17 cellular contexts compared by ENCODE assay signal in genomic region chr13:91193358-91193757, GRCh38.
DNase-seq lines count a peak whose midpoint lies in the region.
"Had no signal": no experiment of that assay in that cellular context is flagged by ENCODE, and none has a peak within 500 bp of the region (broad histone marks: within the 10 kb centered on the region; RNA-seq: fewer than 3 reads in every experiment).

No MANE protein-coding gene starts in this region.

- no peaks in the 10 kb centered on the region for H3K4me1 Mint-ChIP-seq in activated naive CD4-positive, alpha-beta T cell treated with anti-CD3 and anti-CD28 coated beads for 36 hours (ENCODE audit: low read depth)
- H3K4me1 Mint-ChIP-seq: CD4-positive, alpha-beta memory T cell; CD4-positive, CD25-positive, alpha-beta regulatory T cell; CD8-positive, alpha-beta memory T cell had no signal

- CTCF ChIA-PET in activated naive CD4-positive, alpha-beta T cell treated with anti-CD3 and anti-CD28 coated beads for 36 hours (lab: Charles Lee), result interaction anchor here (0.7 kb wide), 1 partner anchor 17 kb away, joined by 3 read pairs; no protein-coding TSS in a partner anchor

- H3K27me3 Mint-ChIP-seq in activated naive CD4-positive, alpha-beta T cell treated with anti-CD3 and anti-CD28 coated beads for 36 hours (ENCODE audit: low read depth), result peaks cover 5% of the 10 kb centered on the region
- H3K27me3 Mint-ChIP-seq: CD4-positive, CD25-positive, alpha-beta regulatory T cell; CD8-positive, alpha-beta memory T cell had no signal

- H3K9me3 Mint-ChIP-seq in activated naive CD4-positive, alpha-beta T cell treated with anti-CD3 and anti-CD28 coated beads for 36 hours, result no peaks in the 10 kb centered on the region
- H3K9me3 Mint-ChIP-seq: CD8-positive, alpha-beta memory T cell had no signal

- no peaks in the 10 kb centered on the region for H3K36me3 Mint-ChIP-seq in activated naive CD4-positive, alpha-beta T cell treated with anti-CD3 and anti-CD28 coated beads for 36 hours (ENCODE audit: low read depth)
- H3K36me3 Mint-ChIP-seq: CD14-positive monocyte; CD4-positive, alpha-beta memory T cell; CD4-positive, CD25-positive, alpha-beta regulatory T cell; CD8-positive, alpha-beta memory T cell had no signal

- intact Hi-C loops in activated naive CD4-positive, alpha-beta T cell treated with anti-CD3 and anti-CD28 coated beads for 36 hours (cut with micrococcal nuclease), result no loop called here

- no peak overlapping the region for H3K4me3 Mint-ChIP-seq in activated naive CD4-positive, alpha-beta T cell treated with anti-CD3 and anti-CD28 coated beads for 36 hours
- H3K4me3 Mint-ChIP-seq: CD14-positive monocyte; CD4-positive, alpha-beta memory T cell; CD4-positive, CD25-positive, alpha-beta regulatory T cell; CD8-positive, alpha-beta memory T cell had no signal

- H3K27ac Mint-ChIP-seq in activated naive CD4-positive, alpha-beta T cell treated with anti-CD3 and anti-CD28 coated beads for 36 hours, result no peak overlapping the region
- H3K27ac Mint-ChIP-seq: CD14-positive monocyte; CD4-positive, alpha-beta memory T cell; CD4-positive, CD25-positive, alpha-beta regulatory T cell; CD8-positive, alpha-beta memory T cell had no signal

- DNase-seq in ELF-1 (ENCODE audit: low read depth, low spot score) (peak; percentile 77), islet precursor cell (peak; percentile 60), NCI-H2081 treated with DMSO at 0.1 percent for 48 hours (lab: John Stamatoyannopoulos, UW) (no peak), iPS-NIHi11 (ENCODE audit: low spot score) (no peak)
- DNase-seq in activated naive CD4-positive, alpha-beta T cell treated with anti-CD3 and anti-CD28 coated beads for 36 hours, result no peak
- DNase-seq: 8988T; ACHN; BE2C; C1 segment of cervical spinal cord; Calu3; CD4-positive, alpha-beta memory T cell; CD4-positive, CD25-positive, alpha-beta regulatory T cell; CD8-positive, alpha-beta memory T cell; COR-L47; DMS79 treated with DMSO at 0.1 percent for 48 hours; GDM1 had no signal

Comparison
In these comparisons a context has a peak if more than half of its experiments do, and no peak if none do; other contexts are left out.
1. DNase-seq: peak in ELF-1 (single experiment) and islet precursor cell (single experiment); none in NCI-H2081 treated with DMSO at 0.1 percent for 48 hours (single experiment), iPS-NIHi11 (single experiment) and activated naive CD4-positive, alpha-beta T cell treated with anti-CD3 and anti-CD28 coated beads for 36 hours (single experiment).